Comparison of ENCODE assay signal across 18 cellular contexts in the genomic region with DNA sequence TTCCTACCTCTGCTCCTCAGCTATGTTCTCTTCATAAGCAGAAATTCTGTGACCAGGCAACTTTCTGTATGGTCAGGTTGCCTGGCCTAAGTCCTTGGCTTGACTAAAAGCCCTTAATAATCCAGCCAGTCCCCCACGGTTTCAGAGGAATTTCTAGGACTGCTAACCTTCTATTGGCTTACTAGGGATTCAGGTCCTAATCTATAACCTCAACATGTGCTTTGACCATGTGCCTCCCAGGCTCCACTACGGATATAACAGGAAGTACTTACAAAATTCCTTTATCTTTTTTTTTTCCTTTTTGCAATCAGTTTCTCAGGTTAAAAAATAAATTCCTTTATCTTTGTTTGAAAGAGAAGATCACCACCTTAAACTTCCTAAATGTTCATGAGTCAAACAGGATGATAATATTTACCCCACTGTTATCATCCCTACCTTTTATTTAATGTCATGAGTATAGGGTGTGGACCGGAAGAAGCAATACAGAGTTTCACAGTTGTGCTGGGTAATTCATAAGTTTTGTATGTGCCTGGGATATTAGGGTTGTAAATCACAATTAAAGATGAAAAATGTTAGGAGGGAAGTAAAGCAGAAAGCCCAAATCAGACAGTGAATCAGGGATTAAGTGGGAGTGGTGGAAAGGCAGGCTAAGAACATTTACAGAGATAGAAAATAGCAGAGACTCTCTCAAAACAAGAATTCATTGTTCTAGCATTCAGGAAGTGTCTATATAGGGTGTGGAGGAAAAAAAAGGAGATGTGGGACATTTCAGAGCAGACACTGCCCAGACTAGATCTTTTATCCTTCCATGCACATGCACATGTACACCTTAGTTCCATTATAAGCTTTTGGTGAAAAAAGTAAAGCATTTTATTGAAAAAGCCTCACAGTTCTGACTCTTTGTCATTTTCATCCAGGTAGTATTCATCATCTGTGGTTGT.
"Had no signal": no experiment of that assay in that cellular context is flagged by ENCODE, and none has a peak within 500 bp of the region (broad histone marks: within the 10 kb centered on the region; RNA-seq: fewer than 3 reads in every experiment).

No MANE protein-coding gene starts in this region.

- H3K4me3 Mint-ChIP-seq: activated CD4-positive, alpha-beta T cell treated with anti-CD3 and anti-CD28 coated beads for 36 hours; activated naive CD8-positive, alpha-beta T cell treated with anti-CD3 and anti-CD28 coated beads for 36 hours; activated T-helper 1 cell treated with anti-CD3 and anti-CD28 coated beads, Interleukin-12 subunit alpha, Interleukin-12 subunit beta, Interleukin-2, Interleukin-4 antibody, amounts not matched to agents 30 ng/mL and 10 ng/mL and 1 ng/mL, durations not matched to agents 14 hours and 24 hours and 36 hours; endodermal cell; nephron; stimulated activated naive B cell treated with anti-CD40 and anti-IgM and Interleukin-4, amounts not matched to agents 10 μg/mL and 1 μg/mL and 100 μg/mL, for 72 hours; WTC11 had no signal

- H3K27ac Mint-ChIP-seq: activated CD4-positive, alpha-beta T cell treated with anti-CD3 and anti-CD28 coated beads for 36 hours; activated naive CD8-positive, alpha-beta T cell treated with anti-CD3 and anti-CD28 coated beads for 36 hours; activated T-helper 1 cell treated with anti-CD3 and anti-CD28 coated beads, Interleukin-12 subunit alpha, Interleukin-12 subunit beta, Interleukin-2, Interleukin-4 antibody, amounts not matched to agents 30 ng/mL and 10 ng/mL and 1 ng/mL, durations not matched to agents 14 hours and 24 hours and 36 hours; endodermal cell; stimulated activated naive B cell treated with anti-CD40 and anti-IgM and Interleukin-4, amounts not matched to agents 10 μg/mL and 1 μg/mL and 100 μg/mL, for 72 hours; WTC11 had no signal

- H3K36me3 ChIP-seq: heart right ventricle, sigmoid colon, spleen had no signal

- H3K9me3 Mint-ChIP-seq: activated naive CD8-positive, alpha-beta T cell treated with anti-CD3 and anti-CD28 coated beads for 36 hours; activated T-helper 1 cell treated with anti-CD3 and anti-CD28 coated beads, Interleukin-12 subunit alpha, Interleukin-12 subunit beta, Interleukin-2, Interleukin-4 antibody, amounts not matched to agents 30 ng/mL and 10 ng/mL and 1 ng/mL, durations not matched to agents 14 hours and 24 hours and 36 hours; nephron; stimulated activated naive B cell treated with anti-CD40 and anti-IgM and Interleukin-4, amounts not matched to agents 10 μg/mL and 1 μg/mL and 100 μg/mL, for 72 hours had no signal

- H3K27ac ChIP-seq: gastroesophageal sphincter, heart right ventricle, parathyroid adenoma, sigmoid colon, spleen had no signal

- DNase-seq: activated CD4-positive, alpha-beta T cell treated with anti-CD3 and anti-CD28 coated beads for 36 hours; activated CD4-positive, alpha-beta T cell treated with anti-CD3 and anti-CD28 coated beads, Interleukin-2, amount 50 U/mL, for 48 hours; activated naive CD8-positive, alpha-beta T cell treated with anti-CD3 and anti-CD28 coated beads for 36 hours; activated T-cell treated with anti-CD3 and anti-CD28 coated beads for 4 hours; amygdala; caudate nucleus; endodermal cell; heart right ventricle; mesendoderm; sigmoid colon; spleen; stimulated activated naive B cell treated with anti-CD40 and anti-IgM and Interleukin-4, amounts not matched to agents 10 μg/mL and 1 μg/mL and 100 μg/mL, for 72 hours; T-helper 2 cell had no signal

- H3K27me3 Mint-ChIP-seq: activated naive CD8-positive, alpha-beta T cell treated with anti-CD3 and anti-CD28 coated beads for 36 hours had no signal

- H3K27me3 ChIP-seq: gastroesophageal sphincter, heart right ventricle, sigmoid colon, spleen had no signal

- H3K9me3 ChIP-seq: gastroesophageal sphincter, heart right ventricle, sigmoid colon, spleen had no signal

- H3K4me1 Mint-ChIP-seq: activated CD4-positive, alpha-beta T cell treated with anti-CD3 and anti-CD28 coated beads for 36 hours; activated naive CD8-positive, alpha-beta T cell treated with anti-CD3 and anti-CD28 coated beads for 36 hours; endodermal cell; nephron; stimulated activated naive B cell treated with anti-CD40 and anti-IgM and Interleukin-4, amounts not matched to agents 10 μg/mL and 1 μg/mL and 100 μg/mL, for 72 hours; WTC11 had no signal

- H3K9ac ChIP-seq: parathyroid adenoma had no signal

- H3K4me1 ChIP-seq: gastroesophageal sphincter, heart right ventricle, parathyroid adenoma, sigmoid colon, spleen had no signal

- H3K4me3 ChIP-seq: gastroesophageal sphincter, heart right ventricle, sigmoid colon, spleen had no signal
